In the genomic region with DNA sequence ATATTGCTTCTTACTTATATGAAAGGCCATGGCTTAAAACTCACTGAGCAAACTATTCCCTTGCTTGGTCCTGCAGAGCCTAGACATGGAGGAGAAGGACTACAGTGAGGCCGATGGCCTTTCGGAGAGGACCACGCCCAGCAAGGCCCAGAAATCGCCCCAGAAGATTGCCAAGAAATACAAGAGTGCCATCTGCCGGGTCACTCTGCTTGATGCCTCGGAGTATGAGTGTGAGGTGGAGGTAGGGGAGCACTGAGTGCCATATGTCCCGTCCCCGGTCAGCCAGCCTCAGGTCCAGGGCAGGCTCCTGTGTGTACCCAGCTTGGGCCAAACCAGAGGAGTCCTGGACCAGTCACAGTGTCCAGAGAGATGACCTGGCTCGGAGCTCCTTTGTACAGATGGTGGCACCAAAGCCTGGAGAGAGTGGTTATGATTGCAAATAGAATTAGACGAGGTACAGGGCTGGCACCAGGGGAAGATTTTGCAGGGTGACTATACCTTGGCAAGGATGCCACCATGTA, we compare ENCODE assay signal across 19 cellular contexts. TPM values are rescaled to one million over a fixed set of nuclear protein-coding genes. Genes with fewer than 3 reads are reported as not detected.
DNase-seq lines count a peak whose midpoint lies in the region; ATAC-seq and TF ChIP-seq lines count a peak whose summit lies in the region.
"Had no signal": no experiment of that assay in that cellular context is flagged by ENCODE, and none has a peak within 500 bp of the region (broad histone marks: within the 10 kb centered on the region; RNA-seq: fewer than 3 reads in every experiment).

No MANE protein-coding gene starts in this region.

- no peak overlapping the region for H2BK120ac ChIP-seq in mesenchymal stem cell (ENCODE audit: low read depth, low read length)

- H3K27ac ChIP-seq in WERI-Rb-1 (no peak overlapping the region), mesenchymal stem cell (ENCODE audit: low read length, poor library complexity, severe bottlenecking) (no peak overlapping the region)
- H3K27ac ChIP-seq: SJCRH30 had no signal

- H3K4me3 Mint-ChIP-seq in stimulated activated naive CD8-positive, alpha-beta T cell treated with anti-CD3 and anti-CD28 coated beads, Interleukin-15, amount 100 ng/mL, for 72 hours = no peak overlapping the region
- H3K4me3 Mint-ChIP-seq in activated naive CD4-positive, alpha-beta T cell treated with anti-CD3 and anti-CD28 coated beads for 36 hours = no peak overlapping the region
- H3K4me3 Mint-ChIP-seq: B cell; CD4-positive, alpha-beta T cell had no signal

- peak; percentile 99 for DNase-seq in G401 (ENCODE audit: low spot score)
- DNase-seq in NCI-H460 (ENCODE audit: extremely low read depth, low read depth) = peak; percentile 45
- peak; percentile 61 for DNase-seq in WERI-Rb-1
- no peak for DNase-seq in mesenchymal stem cell
- DNase-seq in stimulated activated naive CD8-positive, alpha-beta T cell treated with anti-CD3 and anti-CD28 coated beads, Interleukin-15, amount 100 ng/mL, for 72 hours = no peak
- no peak for DNase-seq in activated naive CD4-positive, alpha-beta T cell treated with anti-CD3 and anti-CD28 coated beads for 36 hours
- DNase-seq: ACHN; Calu3; CD4-positive, alpha-beta T cell; KG1; NCI-H1092 treated with DMSO at 0.1 percent for 48 hours; NCI-H1694 treated with DMSO at 0.1 percent for 48 hours; NCI-H345; NCI-H774; RPMI8226; SJCRH30; SW 1271 had no signal

- H4K91ac ChIP-seq in mesenchymal stem cell (ENCODE audit: low read length) = peak overlapping the region; percentile 59

- H3K4me2 ChIP-seq in mesenchymal stem cell (ENCODE audit: low read length, poor library complexity, severe bottlenecking) = no peak overlapping the region

- no peak overlapping the region for H3K18ac ChIP-seq in mesenchymal stem cell (ENCODE audit: low read depth in 1 of 2, low read length in 2 of 2)

- intact Hi-C loops in activated naive CD4-positive, alpha-beta T cell treated with anti-CD3 and anti-CD28 coated beads for 36 hours (cut with micrococcal nuclease) = no loop called here

- no peak overlapping the region for H3K4me3 ChIP-seq in WERI-Rb-1 (ENCODE audit: low read depth, low read length)
- H3K4me3 ChIP-seq in mesenchymal stem cell (ENCODE audit: insufficient read depth in 1 of 2, low read depth in 1 of 2, low read length in 2 of 2) = no peak overlapping the region
- H3K4me3 ChIP-seq: SJCRH30 had no signal

- H3K4me1 Mint-ChIP-seq in stimulated activated naive CD8-positive, alpha-beta T cell treated with anti-CD3 and anti-CD28 coated beads, Interleukin-15, amount 100 ng/mL, for 72 hours = peaks cover 6% of the 10 kb centered on the region
- H3K4me1 Mint-ChIP-seq in activated naive CD4-positive, alpha-beta T cell treated with anti-CD3 and anti-CD28 coated beads for 36 hours (ENCODE audit: low read depth) = peaks cover 3% of the 10 kb centered on the region

- no peak overlapping the region for H4K8ac ChIP-seq in mesenchymal stem cell (ENCODE audit: low read length)

- no peaks in the 10 kb centered on the region for H3K36me3 Mint-ChIP-seq in activated naive CD4-positive, alpha-beta T cell treated with anti-CD3 and anti-CD28 coated beads for 36 hours (ENCODE audit: low read depth)

- H3K9ac ChIP-seq in mesenchymal stem cell (ENCODE audit: low read length) = no peak overlapping the region

- no peak overlapping the region for H2AFZ ChIP-seq in mesenchymal stem cell (ENCODE audit: low read depth, low read length)

- TF ChIP-seq CTCF in WERI-Rb-1 (IDR thresholded peaks at IDR 0.05; ENCODE audit: low read depth, low read length) = peak; percentile 55

- H3K79me1 ChIP-seq in mesenchymal stem cell (replicated peaks; ENCODE audit: low read length, poor library complexity, severe bottlenecking) = peaks cover 10% of the 10 kb centered on the region

- H3K23ac ChIP-seq in mesenchymal stem cell (ENCODE audit: low read length in 2 of 2) = no peak overlapping the region

- H3K4ac ChIP-seq in mesenchymal stem cell (ENCODE audit: low read depth in 1 of 2, low read length in 2 of 2) = no peak overlapping the region

- H3K4me1 ChIP-seq in mesenchymal stem cell (ENCODE audit: control insufficient read depth, insufficient read depth, low read depth, low read length) = peaks cover 7% of the 10 kb centered on the region

- no peaks in the 10 kb centered on the region for H3K9me3 Mint-ChIP-seq in stimulated activated naive CD8-positive, alpha-beta T cell treated with anti-CD3 and anti-CD28 coated beads, Interleukin-15, amount 100 ng/mL, for 72 hours
- H3K9me3 Mint-ChIP-seq in activated naive CD4-positive, alpha-beta T cell treated with anti-CD3 and anti-CD28 coated beads for 36 hours = no peaks in the 10 kb centered on the region
- H3K9me3 Mint-ChIP-seq: CD4-positive, alpha-beta T cell had no signal

- no peak overlapping the region for H3K14ac ChIP-seq in mesenchymal stem cell (ENCODE audit: low read length in 2 of 2)

- H3K27me3 ChIP-seq in WERI-Rb-1 (ENCODE audit: insufficient read depth, low read depth, severe bottlenecking) (no peaks in the 10 kb centered on the region), mesenchymal stem cell (ENCODE audit: control insufficient read depth in 1 of 2, insufficient read depth in 1 of 2, low read length in 2 of 2) (no peaks in the 10 kb centered on the region)

- H2BK12ac ChIP-seq in mesenchymal stem cell (ENCODE audit: low read length in 2 of 2) = no peak overlapping the region

- H3K27ac Mint-ChIP-seq in stimulated activated naive CD8-positive, alpha-beta T cell treated with anti-CD3 and anti-CD28 coated beads, Interleukin-15, amount 100 ng/mL, for 72 hours = peak overlapping the region in 1 of 2 donors; percentile 9
- H3K27ac Mint-ChIP-seq in activated naive CD4-positive, alpha-beta T cell treated with anti-CD3 and anti-CD28 coated beads for 36 hours = no peak overlapping the region
- H3K27ac Mint-ChIP-seq: B cell; CD4-positive, alpha-beta T cell had no signal

- H2BK5ac ChIP-seq in mesenchymal stem cell (ENCODE audit: low read depth, low read length, poor library complexity, severe bottlenecking) = no peak overlapping the region

- no peaks in the 10 kb centered on the region for H3K36me3 ChIP-seq in WERI-Rb-1
- H3K36me3 ChIP-seq in mesenchymal stem cell (ENCODE audit: control insufficient read depth in 1 of 2, insufficient read depth in 2 of 2, low read depth in 1 of 2, low read length in 2 of 2) = peaks cover 37 to 44% of the 10 kb centered on the region in 2 experiments
- H3K36me3 ChIP-seq: SJCRH30 had no signal

- CTCF ChIA-PET in activated naive CD4-positive, alpha-beta T cell treated with anti-CD3 and anti-CD28 coated beads for 36 hours (lab: Charles Lee) = no interaction called here

- no peak overlapping the region for H2BK15ac ChIP-seq in mesenchymal stem cell (ENCODE audit: low read depth, poor library complexity, severe bottlenecking)

- no peak overlapping the region for H2AK5ac ChIP-seq in mesenchymal stem cell (ENCODE audit: low read length, severe bottlenecking)

- in situ Hi-C loops in G401 (cut with HindIII; ENCODE audit: low sequenced_read_pairs) = no loop called here

- H3K27me3 Mint-ChIP-seq in stimulated activated naive CD8-positive, alpha-beta T cell treated with anti-CD3 and anti-CD28 coated beads, Interleukin-15, amount 100 ng/mL, for 72 hours = no peaks in the 10 kb centered on the region
- no peaks in the 10 kb centered on the region for H3K27me3 Mint-ChIP-seq in activated naive CD4-positive, alpha-beta T cell treated with anti-CD3 and anti-CD28 coated beads for 36 hours (ENCODE audit: low read depth)
- H3K27me3 Mint-ChIP-seq: CD4-positive, alpha-beta T cell had no signal

- no peak for ATAC-seq in stimulated activated naive CD8-positive, alpha-beta T cell treated with anti-CD3 and anti-CD28 coated beads, Interleukin-15, amount 100 ng/mL, for 72 hours
- no peak for ATAC-seq in GM19035 (IDR thresholded peaks at IDR 0.05; ENCODE audit: unreplicated experiment)

- no peaks in the 10 kb centered on the region for H3K9me3 ChIP-seq in WERI-Rb-1 (ENCODE audit: severe bottlenecking)
- no peaks in the 10 kb centered on the region for H3K9me3 ChIP-seq in mesenchymal stem cell (ENCODE audit: control insufficient read depth, low read length)
- H3K9me3 ChIP-seq: SJCRH30 had no signal

- 93% methylated on average over 10 of the region's 10 CpGs for WGBS in mesenchymal stem cell

RNA-seq across cellular contexts. Expression of a gene that starts 21.0 kb away (rescaled TPM):
- 12.9 and 22.7 TPM in 2 replicates for total RNA-seq in G401 (2014; rRNA removed; shearing (Covaris generic))
- 5.4 and 7.4 TPM in 2 replicates for total RNA-seq in NCI-H460 (2014; rRNA removed; shearing (Covaris generic))
- polyA plus RNA-seq in NCI-H460 (2014; cell fraction: nucleus; rRNA removed) = 9.7 and 27.6 TPM in 2 replicates
- 32.1 TPM for polyA plus RNA-seq in mesenchymal stem cell (2013, experiment 1 of 2)
- polyA plus RNA-seq in mesenchymal stem cell (2013, experiment 2 of 2) = 33.0 TPM
- total RNA-seq in activated naive CD4-positive, alpha-beta T cell treated with anti-CD3 and anti-CD28 coated beads for 36 hours = 1 to 10 TPM in 1 of 2 experiments, under 1 TPM in 1; 0.57 to 1.1 TPM

Comparison
In these comparisons a context has a peak if more than half of its experiments do, and no peak if none do; other contexts are left out.
1. DNase-seq: peak in G401 (single experiment), NCI-H460 (single experiment) and WERI-Rb-1 (single experiment); none in mesenchymal stem cell (single experiment), stimulated activated naive CD8-positive, alpha-beta T cell treated with anti-CD3 and anti-CD28 coated beads, Interleukin-15, amount 100 ng/mL, for 72 hours (0 of 2) and activated naive CD4-positive, alpha-beta T cell treated with anti-CD3 and anti-CD28 coated beads for 36 hours (single experiment).